In the genomic region with DNA sequence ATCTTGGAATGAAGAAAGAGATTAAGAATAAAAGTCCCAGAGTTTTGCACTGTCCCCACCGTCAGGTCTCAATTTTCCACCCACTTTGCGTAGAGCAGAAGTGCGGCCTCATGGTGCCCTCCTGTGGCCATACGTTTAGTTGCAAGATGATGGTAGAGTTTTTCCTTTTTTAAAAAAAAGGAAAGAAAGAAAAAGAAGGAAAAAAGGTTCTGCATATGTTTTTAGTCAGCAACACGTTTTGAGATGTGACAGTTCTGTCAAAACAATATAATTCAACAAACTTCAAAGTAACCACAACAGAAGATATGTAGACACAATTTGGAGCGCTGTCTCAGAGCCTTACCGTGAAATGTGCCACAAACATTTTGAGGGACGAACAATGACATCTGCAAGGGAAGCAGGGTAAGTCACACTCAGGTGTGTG, we compare ENCODE assay signal across 8 cellular contexts. TPM values are rescaled to one million over a fixed set of nuclear protein-coding genes. Genes with fewer than 3 reads are reported as not detected.
DNase-seq lines count a peak whose midpoint lies in the region; ATAC-seq and TF ChIP-seq lines count a peak whose summit lies in the region.

No MANE protein-coding gene starts in this region.

- no peaks in the 10 kb centered on the region for H3K36me3 ChIP-seq in thoracic aorta

- H3K27ac Mint-ChIP-seq in activated CD8-positive, alpha-beta memory T cell treated with anti-CD3 and anti-CD28 coated beads, Interleukin-2, amount 10 ng/mL, durations not matched to agents 7 days and 5 days: no peak overlapping the region
- H3K27ac Mint-ChIP-seq in naive B cell: peak overlapping the region in 1 of 6 donors; percentile 80

- H3K36me3 Mint-ChIP-seq in activated CD8-positive, alpha-beta memory T cell treated with anti-CD3 and anti-CD28 coated beads, Interleukin-2, amount 10 ng/mL, durations not matched to agents 7 days and 5 days: no peaks in the 10 kb centered on the region
- H3K36me3 Mint-ChIP-seq in naive B cell: no peaks in the 10 kb centered on the region

- H3K4me3 ChIP-seq in epithelial cell of esophagus (ENCODE audit: low read length): no peak overlapping the region
- peak overlapping the region; percentile 24 for H3K4me3 ChIP-seq in thoracic aorta

- peak; percentile 57 for ATAC-seq in activated CD8-positive, alpha-beta memory T cell treated with anti-CD3 and anti-CD28 coated beads, Interleukin-2, amount 10 ng/mL, durations not matched to agents 7 days and 5 days
- peak in 1 of 2 donors; percentile 45 for ATAC-seq in naive B cell (ENCODE audit: low read depth in 2 of 2)
- ATAC-seq in thoracic aorta (ENCODE audit: insufficient number of reproducible peaks, low FRiP score, low read depth): no peak
- no peak for ATAC-seq in GM19397 (IDR thresholded peaks at IDR 0.05; ENCODE audit: unreplicated experiment)

- peak; percentile 18 to 28 for DNase-seq in SHP77 (lab: John Stamatoyannopoulos, UW)
- no peak for DNase-seq in SHP77 treated with DMSO at 0.1 percent for 48 hours (lab: John Stamatoyannopoulos, UW)
- DNase-seq in NCI-H345 (lab: John Stamatoyannopoulos, UW): peak; percentile 4
- peak; percentile 52 for DNase-seq in activated CD8-positive, alpha-beta memory T cell treated with anti-CD3 and anti-CD28 coated beads, Interleukin-2, amount 10 ng/mL, durations not matched to agents 7 days and 5 days
- peak; percentile 44 for DNase-seq in epithelial cell of esophagus (ENCODE audit: low read depth)
- peak; percentile 32 for DNase-seq in naive B cell
- no peak for DNase-seq in thoracic aorta (ENCODE audit: low spot score)

- TF ChIP-seq CTCF in epithelial cell of esophagus (IDR thresholded peaks at IDR 0.05; ENCODE audit: insufficient read depth, low read depth, low read length, missing control alignments) (peak; percentile 78), thoracic aorta (IDR thresholded peaks at IDR 0.05) (peak; percentile 75)

- H3K27ac ChIP-seq in thoracic aorta: no peak overlapping the region

- H3K9me3 Mint-ChIP-seq in activated CD8-positive, alpha-beta memory T cell treated with anti-CD3 and anti-CD28 coated beads, Interleukin-2, amount 10 ng/mL, durations not matched to agents 7 days and 5 days (ENCODE audit: low read depth): no peaks in the 10 kb centered on the region
- no peaks in the 10 kb centered on the region for H3K9me3 Mint-ChIP-seq in naive B cell

- no peaks in the 10 kb centered on the region for H3K9me3 ChIP-seq in thoracic aorta

- H3K4me3 Mint-ChIP-seq in activated CD8-positive, alpha-beta memory T cell treated with anti-CD3 and anti-CD28 coated beads, Interleukin-2, amount 10 ng/mL, durations not matched to agents 7 days and 5 days: no peak overlapping the region
- no peak overlapping the region for H3K4me3 Mint-ChIP-seq in naive B cell

- H3K4me1 Mint-ChIP-seq in activated CD8-positive, alpha-beta memory T cell treated with anti-CD3 and anti-CD28 coated beads, Interleukin-2, amount 10 ng/mL, durations not matched to agents 7 days and 5 days: peaks cover 5% of the 10 kb centered on the region
- peaks cover 0 to 3% (median 0%) of the 10 kb centered on the region in 3 donors for H3K4me1 Mint-ChIP-seq in naive B cell

- CTCF ChIA-PET in activated CD8-positive, alpha-beta memory T cell treated with anti-CD3 and anti-CD28 coated beads, Interleukin-2, amount 10 ng/mL, durations not matched to agents 7 days and 5 days (lab: Charles Lee): interaction anchor here (0.7 to 3.2 kb wide), 15 partner anchors 10 to 416 kb away, joined by 3 to 21 read pairs (median 3); partner anchors contain the start of gene SHQ1

- no peaks in the 10 kb centered on the region for H3K27me3 ChIP-seq in thoracic aorta (replicated peaks; ENCODE audit: insufficient read depth)

- no peaks in the 10 kb centered on the region for H3K4me1 ChIP-seq in thoracic aorta (ENCODE audit: control insufficient read depth in 1 of 2, low read depth in 2 of 2)

- no peaks in the 10 kb centered on the region for H3K27me3 Mint-ChIP-seq in activated CD8-positive, alpha-beta memory T cell treated with anti-CD3 and anti-CD28 coated beads, Interleukin-2, amount 10 ng/mL, durations not matched to agents 7 days and 5 days
- H3K27me3 Mint-ChIP-seq in naive B cell: no peaks in the 10 kb centered on the region

RNA-seq across cellular contexts. Expression of gene EBLN2, which starts 24.6 kb away (rescaled TPM):
- 1 to 10 TPM; 5.1 to 6.2 TPM for total RNA-seq in activated CD8-positive, alpha-beta memory T cell treated with anti-CD3 and anti-CD28 coated beads, Interleukin-2, amount 10 ng/mL, durations not matched to agents 7 days and 5 days
- polyA plus RNA-seq in naive B cell (ENCODE audit: low read depth in 6 of 6): 1 to 10 TPM in 4 of 6 donors, under 1 TPM in 2; 0.67 to 2.6 (median 1.1) TPM
- total RNA-seq in thoracic aorta: 1 to 10 TPM; 4.7 to 6.9 TPM

Comparison
In these comparisons a context has a peak if more than half of its experiments do, and no peak if none do; other contexts are left out.
1. DNase-seq: peak in SHP77 (2 of 2), NCI-H345 (single experiment), activated CD8-positive, alpha-beta memory T cell treated with anti-CD3 and anti-CD28 coated beads, Interleukin-2, amount 10 ng/mL, durations not matched to agents 7 days and 5 days (single experiment), epithelial cell of esophagus (single experiment) and naive B cell (single experiment); none in SHP77 treated with DMSO at 0.1 percent for 48 hours (single experiment) and thoracic aorta (single experiment).